1 cellular context compared by ENCODE assay signal in the genomic region with DNA sequence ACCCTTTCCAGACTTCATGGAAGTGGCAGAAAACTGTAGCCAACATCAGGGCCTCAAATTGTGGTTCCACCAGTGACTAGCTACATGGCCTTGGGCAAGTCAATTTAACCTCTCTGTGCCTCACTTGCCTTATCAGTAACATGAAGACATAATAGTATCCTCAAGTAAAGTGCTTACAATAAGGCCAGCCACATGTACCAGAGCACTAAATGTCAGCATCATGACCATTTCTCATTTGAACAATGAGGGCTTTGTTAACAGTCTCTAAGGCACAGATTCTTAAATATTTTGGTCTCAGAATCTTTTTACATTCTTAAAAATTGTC.
TF ChIP-seq lines count a peak whose summit lies in the region.

No MANE protein-coding gene starts in this region.

TF ChIP-seq in GM23338, 12 proteins besides CTCF, POLR2A, EP300 and RAD21 (continued from another document):
- TF ChIP-seq, protein P1, sequence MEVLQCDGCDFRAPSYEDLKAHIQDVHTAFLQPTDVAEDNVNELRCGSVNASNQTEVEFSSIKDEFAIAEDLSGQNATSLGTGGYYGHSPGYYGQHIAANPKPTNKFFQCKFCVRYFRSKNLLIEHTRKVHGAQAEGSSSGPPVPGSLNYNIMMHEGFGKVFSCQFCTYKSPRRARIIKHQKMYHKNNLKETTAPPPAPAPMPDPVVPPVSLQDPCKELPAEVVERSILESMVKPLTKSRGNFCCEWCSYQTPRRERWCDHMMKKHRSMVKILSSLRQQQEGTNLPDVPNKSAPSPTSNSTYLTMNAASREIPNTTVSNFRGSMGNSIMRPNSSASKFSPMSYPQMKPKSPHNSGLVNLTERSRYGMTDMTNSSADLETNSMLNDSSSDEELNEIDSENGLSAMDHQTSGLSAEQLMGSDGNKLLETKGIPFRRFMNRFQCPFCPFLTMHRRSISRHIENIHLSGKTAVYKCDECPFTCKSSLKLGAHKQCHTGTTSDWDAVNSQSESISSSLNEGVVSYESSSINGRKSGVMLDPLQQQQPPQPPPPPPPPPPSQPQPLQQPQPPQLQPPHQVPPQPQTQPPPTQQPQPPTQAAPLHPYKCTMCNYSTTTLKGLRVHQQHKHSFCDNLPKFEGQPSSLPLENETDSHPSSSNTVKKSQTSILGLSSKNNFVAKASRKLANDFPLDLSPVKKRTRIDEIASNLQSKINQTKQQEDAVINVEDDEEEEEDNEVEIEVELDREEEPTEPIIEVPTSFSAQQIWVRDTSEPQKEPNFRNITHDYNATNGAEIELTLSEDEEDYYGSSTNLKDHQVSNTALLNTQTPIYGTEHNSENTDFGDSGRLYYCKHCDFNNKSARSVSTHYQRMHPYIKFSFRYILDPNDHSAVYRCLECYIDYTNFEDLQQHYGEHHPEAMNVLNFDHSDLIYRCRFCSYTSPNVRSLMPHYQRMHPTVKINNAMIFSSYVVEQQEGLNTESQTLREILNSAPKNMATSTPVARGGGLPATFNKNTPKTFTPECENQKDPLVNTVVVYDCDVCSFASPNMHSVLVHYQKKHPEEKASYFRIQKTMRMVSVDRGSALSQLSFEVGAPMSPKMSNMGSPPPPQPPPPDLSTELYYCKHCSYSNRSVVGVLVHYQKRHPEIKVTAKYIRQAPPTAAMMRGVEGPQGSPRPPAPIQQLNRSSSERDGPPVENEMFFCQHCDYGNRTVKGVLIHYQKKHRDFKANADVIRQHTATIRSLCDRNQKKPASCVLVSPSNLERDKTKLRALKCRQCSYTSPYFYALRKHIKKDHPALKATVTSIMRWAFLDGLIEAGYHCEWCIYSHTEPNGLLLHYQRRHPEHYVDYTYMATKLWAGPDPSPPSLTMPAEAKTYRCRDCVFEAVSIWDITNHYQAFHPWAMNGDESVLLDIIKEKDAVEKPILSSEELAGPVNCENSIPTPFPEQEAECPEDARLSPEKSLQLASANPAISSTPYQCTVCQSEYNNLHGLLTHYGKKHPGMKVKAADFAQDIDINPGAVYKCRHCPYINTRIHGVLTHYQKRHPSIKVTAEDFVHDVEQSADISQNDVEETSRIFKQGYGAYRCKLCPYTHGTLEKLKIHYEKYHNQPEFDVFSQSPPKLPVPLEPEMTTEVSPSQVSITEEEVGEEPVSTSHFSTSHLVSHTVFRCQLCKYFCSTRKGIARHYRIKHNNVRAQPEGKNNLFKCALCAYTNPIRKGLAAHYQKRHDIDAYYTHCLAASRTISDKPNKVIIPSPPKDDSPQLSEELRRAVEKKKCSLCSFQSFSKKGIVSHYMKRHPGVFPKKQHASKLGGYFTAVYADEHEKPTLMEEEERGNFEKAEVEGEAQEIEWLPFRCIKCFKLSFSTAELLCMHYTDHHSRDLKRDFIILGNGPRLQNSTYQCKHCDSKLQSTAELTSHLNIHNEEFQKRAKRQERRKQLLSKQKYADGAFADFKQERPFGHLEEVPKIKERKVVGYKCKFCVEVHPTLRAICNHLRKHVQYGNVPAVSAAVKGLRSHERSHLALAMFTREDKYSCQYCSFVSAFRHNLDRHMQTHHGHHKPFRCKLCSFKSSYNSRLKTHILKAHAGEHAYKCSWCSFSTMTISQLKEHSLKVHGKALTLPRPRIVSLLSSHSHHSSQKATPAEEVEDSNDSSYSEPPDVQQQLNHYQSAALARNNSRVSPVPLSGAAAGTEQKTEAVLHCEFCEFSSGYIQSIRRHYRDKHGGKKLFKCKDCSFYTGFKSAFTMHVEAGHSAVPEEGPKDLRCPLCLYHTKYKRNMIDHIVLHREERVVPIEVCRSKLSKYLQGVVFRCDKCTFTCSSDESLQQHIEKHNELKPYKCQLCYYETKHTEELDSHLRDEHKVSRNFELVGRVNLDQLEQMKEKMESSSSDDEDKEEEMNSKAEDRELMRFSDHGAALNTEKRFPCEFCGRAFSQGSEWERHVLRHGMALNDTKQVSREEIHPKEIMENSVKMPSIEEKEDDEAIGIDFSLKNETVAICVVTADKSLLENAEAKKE (CRISPR knock-in tag; IDR thresholded peaks at IDR 0.05): no peak
- TF ChIP-seq JUNB (IDR thresholded peaks at IDR 0.05; ENCODE audit: unreplicated experiment) (no peak), EZH2phosphoT487 (IDR thresholded peaks at IDR 0.05; ENCODE audit: unreplicated experiment) (no peak), NANOG (IDR thresholded peaks at IDR 0.05; ENCODE audit: borderline replicate concordance) (no peak), ZNF331 (CRISPR knock-in tag; IDR thresholded peaks at IDR 0.05; ENCODE audit: low read depth) (no peak), POLR2AphosphoS5 (IDR thresholded peaks at IDR 0.05; ENCODE audit: low read depth) (no peak), CREB1 (CRISPR knock-in tag; IDR thresholded peaks at IDR 0.05; ENCODE audit: low read depth) (no peak), EZH2 (IDR thresholded peaks at IDR 0.05; ENCODE audit: low read depth, unreplicated experiment) (no peak)
- TF ChIP-seq, protein P2, sequence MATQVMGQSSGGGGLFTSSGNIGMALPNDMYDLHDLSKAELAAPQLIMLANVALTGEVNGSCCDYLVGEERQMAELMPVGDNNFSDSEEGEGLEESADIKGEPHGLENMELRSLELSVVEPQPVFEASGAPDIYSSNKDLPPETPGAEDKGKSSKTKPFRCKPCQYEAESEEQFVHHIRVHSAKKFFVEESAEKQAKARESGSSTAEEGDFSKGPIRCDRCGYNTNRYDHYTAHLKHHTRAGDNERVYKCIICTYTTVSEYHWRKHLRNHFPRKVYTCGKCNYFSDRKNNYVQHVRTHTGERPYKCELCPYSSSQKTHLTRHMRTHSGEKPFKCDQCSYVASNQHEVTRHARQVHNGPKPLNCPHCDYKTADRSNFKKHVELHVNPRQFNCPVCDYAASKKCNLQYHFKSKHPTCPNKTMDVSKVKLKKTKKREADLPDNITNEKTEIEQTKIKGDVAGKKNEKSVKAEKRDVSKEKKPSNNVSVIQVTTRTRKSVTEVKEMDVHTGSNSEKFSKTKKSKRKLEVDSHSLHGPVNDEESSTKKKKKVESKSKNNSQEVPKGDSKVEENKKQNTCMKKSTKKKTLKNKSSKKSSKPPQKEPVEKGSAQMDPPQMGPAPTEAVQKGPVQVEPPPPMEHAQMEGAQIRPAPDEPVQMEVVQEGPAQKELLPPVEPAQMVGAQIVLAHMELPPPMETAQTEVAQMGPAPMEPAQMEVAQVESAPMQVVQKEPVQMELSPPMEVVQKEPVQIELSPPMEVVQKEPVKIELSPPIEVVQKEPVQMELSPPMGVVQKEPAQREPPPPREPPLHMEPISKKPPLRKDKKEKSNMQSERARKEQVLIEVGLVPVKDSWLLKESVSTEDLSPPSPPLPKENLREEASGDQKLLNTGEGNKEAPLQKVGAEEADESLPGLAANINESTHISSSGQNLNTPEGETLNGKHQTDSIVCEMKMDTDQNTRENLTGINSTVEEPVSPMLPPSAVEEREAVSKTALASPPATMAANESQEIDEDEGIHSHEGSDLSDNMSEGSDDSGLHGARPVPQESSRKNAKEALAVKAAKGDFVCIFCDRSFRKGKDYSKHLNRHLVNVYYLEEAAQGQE (IDR thresholded peaks at IDR 0.05; ENCODE audit: unreplicated experiment): no peak
